In genomic region chr1:42431514-42431913, GRCh38 we compare ENCODE assay signal across 19 cellular contexts. TPM values are rescaled to one million over a fixed set of nuclear protein-coding genes. Genes with fewer than 3 reads are reported as not detected.
A peak's percentile ranks its signal among the peaks of the same experiment; 100 is the strongest.
DNase-seq lines count a peak whose midpoint lies in the region; ATAC-seq, FAIRE-seq and TF ChIP-seq lines count a peak whose summit lies in the region.
"Had no signal": no experiment of that assay in that cellular context is flagged by ENCODE, and none has a peak within 500 bp of the region (broad histone marks: within the 10 kb centered on the region; RNA-seq: fewer than 3 reads in every experiment).

No MANE protein-coding gene starts in this region.

- no TSS peak for BruUV-seq in HepG2 (replicated peaks; lab: Mats Ljungman, UMichigan)

- no peaks in the 10 kb centered on the region for H3K27me3 ChIP-seq in HepG2 (ENCODE audit: control insufficient read depth in 1 of 2, insufficient read depth in 2 of 2, low read length in 2 of 2)
- no peaks in the 10 kb centered on the region for H3K27me3 ChIP-seq in pancreas
- H3K27me3 ChIP-seq in left lung = no peaks in the 10 kb centered on the region

- no peaks in the 10 kb centered on the region for H3K79me2 ChIP-seq in HepG2 (ENCODE audit: insufficient read depth, low read length)

- CTCF ChIA-PET in HepG2 (lab: Yijun Ruan, JAX; ENCODE audit: low intra/inter-chr PET ratio, low total read pairs) = no interaction called here
- CTCF ChIA-PET in activated CD4-positive, alpha-beta memory T cell treated with anti-CD3 and anti-CD28 coated beads for 36 hours (lab: Charles Lee) = no interaction called here

- POLR2A ChIA-PET in HepG2 (lab: Yijun Ruan, JAX) = no interaction called here
- POLR2A ChIA-PET in activated CD4-positive, alpha-beta memory T cell treated with anti-CD3 and anti-CD28 coated beads for 36 hours (lab: Charles Lee) = no interaction called here

- DNase-seq in DMS153 (lab: John Stamatoyannopoulos, UW) (peak; percentile 22), DMS153 treated with DMSO at 0.1 percent for 48 hours (lab: John Stamatoyannopoulos, UW; ENCODE audit: unreplicated experiment) (no peak), HepG2 (ENCODE audit: low spot score) (peak; percentile 35), pancreas (no peak), germinal center (ENCODE audit: low spot score) (no peak), DMS 273 treated with DMSO at 0.1 percent for 48 hours (lab: John Stamatoyannopoulos, UW) (no peak), left lung (no peak)
- no peak for DNase-seq in activated CD4-positive, alpha-beta memory T cell treated with anti-CD3 and anti-CD28 coated beads for 36 hours
- DNase-seq: CD8-positive, alpha-beta T cell; DMS79 treated with DMSO at 0.1 percent for 48 hours; EL; H7 had no signal

- H3K4me3 ChIP-seq in HepG2 (replicated peaks in 1 of 3; ENCODE audit: insufficient read depth in 1 of 3, low read depth in 2 of 3, low read length in 3 of 3) (0 out of 6 replicates have a peak overlapping the region, but pooled peaks of 1 of the 3 experiments have one; percentile 5), pancreas (no peak overlapping the region), left lung (no peak overlapping the region)
- H3K4me3 ChIP-seq: GM23338, K562 had no signal

- H3K4me1 Mint-ChIP-seq in activated CD4-positive, alpha-beta memory T cell treated with anti-CD3 and anti-CD28 coated beads for 36 hours (ENCODE audit: low read depth) = no peaks in the 10 kb centered on the region
- H3K4me1 Mint-ChIP-seq: CD14-positive monocyte had no signal

- H3K4me3 Mint-ChIP-seq in activated CD4-positive, alpha-beta memory T cell treated with anti-CD3 and anti-CD28 coated beads for 36 hours = no peak overlapping the region
- H3K4me3 Mint-ChIP-seq: CD14-positive monocyte; CD8-positive, alpha-beta T cell; GM23338 had no signal

- H3K27ac ChIP-seq in HepG2 (ENCODE audit: extremely low read length, insufficient read depth, low read length) (no peak overlapping the region), pancreas (no peak overlapping the region), left lung (no peak overlapping the region)
- H3K27ac ChIP-seq: 22Rv1 had no signal

- no peaks in the 10 kb centered on the region for H4K20me1 ChIP-seq in HepG2 (ENCODE audit: insufficient read depth, low read length)

- no peaks in the 10 kb centered on the region for H3K9me3 Mint-ChIP-seq in activated CD4-positive, alpha-beta memory T cell treated with anti-CD3 and anti-CD28 coated beads for 36 hours
- H3K9me3 Mint-ChIP-seq: CD8-positive, alpha-beta T cell; GM23338 had no signal

- no peak overlapping the region for H3K9ac ChIP-seq in HepG2 (ENCODE audit: insufficient read depth, low read depth, low read length)

- no peak overlapping the region for H3K27ac Mint-ChIP-seq in activated CD4-positive, alpha-beta memory T cell treated with anti-CD3 and anti-CD28 coated beads for 36 hours
- H3K27ac Mint-ChIP-seq: CD14-positive monocyte; CD8-positive, alpha-beta T cell; GM23338 had no signal

- intact Hi-C loops in HepG2 (cut with micrococcal nuclease; ENCODE audit: unreplicated experiment) = no loop called here
- intact Hi-C loops in pancreas (cut with DNase I) = no loop called here
- intact Hi-C loops in activated CD4-positive, alpha-beta memory T cell treated with anti-CD3 and anti-CD28 coated beads for 36 hours (cut with micrococcal nuclease) = no loop called here
- intact Hi-C loops in left lung (cut with DNase I) = no loop called here

- H3K9me3 ChIP-seq in HepG2 (ENCODE audit: low read length) (no peaks in the 10 kb centered on the region), pancreas (no peaks in the 10 kb centered on the region), left lung (no peaks in the 10 kb centered on the region)

- H2AFZ ChIP-seq in HepG2 (ENCODE audit: low read length) = no peak overlapping the region
- H2AFZ ChIP-seq: GM23338 had no signal

- TF ChIP-seq CTCF in HepG2 (CRISPR knock-in tag; IDR thresholded peaks at IDR 0.05) (no peak), pancreas (IDR thresholded peaks at IDR 0.05) (no peak), left lung (IDR thresholded peaks at IDR 0.05) (no peak)

- TF ChIP-seq POLR2A in HepG2 (IDR thresholded peaks at IDR 0.05; ENCODE audit: insufficient read depth in 1 of 2, low read depth in 2 of 2, low read length in 2 of 2) = no peak

- no peaks in the 10 kb centered on the region for H3K27me3 Mint-ChIP-seq in activated CD4-positive, alpha-beta memory T cell treated with anti-CD3 and anti-CD28 coated beads for 36 hours

- H3K4me1 ChIP-seq in HepG2 (ENCODE audit: insufficient read depth, low read length) = peaks cover 42% of the 10 kb centered on the region
- H3K4me1 ChIP-seq in pancreas = no peaks in the 10 kb centered on the region
- no peaks in the 10 kb centered on the region for H3K4me1 ChIP-seq in left lung

- in situ Hi-C loops in HepG2 (cut with HindIII; ENCODE audit: extremely low pct_ligation_motif_present, low pct_unique_long_range_greater_than_20kb) = no loop called here

- FAIRE-seq in HepG2 (lab: Jason Lieb, UNC) (peak; percentile 55), pancreas (lab: Jason Lieb, UNC) (peak; percentile 23)
- FAIRE-seq: G401.6, GM12891, HTR-8/SVneo, K562 had no signal

- ATAC-seq in HepG2 (peak; percentile 82), pancreas (no peak), left lung (no peak)
- ATAC-seq: CD8-positive, alpha-beta T cell; GM23338; K562 had no signal

- peak in 1 of 2 experiments; percentile 37; a peak in 1 of 4 replicates for TF ChIP-seq EP300 in HepG2 (IDR thresholded peaks at IDR 0.05; ENCODE audit: low read depth in 2 of 2, low read length in 2 of 2)
- peak; percentile 29; the same call in 1 of the 2 replicates for TF ChIP-seq EP300 in HepG2 (CRISPR knock-in tag; IDR thresholded peaks at IDR 0.05; ENCODE audit: borderline replicate concordance)

- 12% methylated on average over 3 of the region's 3 CpGs for WGBS in HepG2 (ENCODE audit: low lambda C conversion rate)
- WGBS in pancreas, 2 donors = 69 to 82% methylated on average over 3 of the region's 3 CpGs

- TF ChIP-seq RAD21 in HepG2 (CRISPR knock-in tag; IDR thresholded peaks at IDR 0.05) = no peak

- H3K4me2 ChIP-seq in HepG2 (ENCODE audit: low read depth, low read length) = peak overlapping the region; percentile 46
- H3K4me2 ChIP-seq: GM23338 had no signal

- no peaks in the 10 kb centered on the region for H3K36me3 Mint-ChIP-seq in activated CD4-positive, alpha-beta memory T cell treated with anti-CD3 and anti-CD28 coated beads for 36 hours
- H3K36me3 Mint-ChIP-seq: CD14-positive monocyte; CD8-positive, alpha-beta T cell had no signal

- H3K36me3 ChIP-seq in HepG2 (replicated peaks in 1 of 2; ENCODE audit: control insufficient read depth in 1 of 2, insufficient read depth in 2 of 2, low read length in 2 of 2) = no peaks in the 10 kb centered on the region
- H3K36me3 ChIP-seq in pancreas = no peaks in the 10 kb centered on the region
- no peaks in the 10 kb centered on the region for H3K36me3 ChIP-seq in left lung

RNA-seq across cellular contexts. Expression of gene ZMYND12, which starts 24.3 kb away (rescaled TPM):
- total RNA-seq in HepG2 (2016; rRNA removed; fragmentation: Illumina TruSeq; extraction: Trizol) (0.13 TPM in 1 of 2 replicates, not detected in the other), pancreas (1 to 10 TPM; 1.0 to 2.8 (median 1.7) TPM), left lung (1 to 10 TPM; 2.4 to 3.8 TPM)
- total RNA-seq in HepG2 (2016; cell fraction: cytosol; rRNA removed; fragmentation: Illumina TruSeq; extraction: Trizol; ENCODE audit: low read depth) = 0.18 and 0.51 TPM in 2 replicates
- 0.42 and 0.45 TPM in 2 replicates for total RNA-seq in HepG2 (2016; cell fraction: insoluble cytoplasmic fraction; rRNA removed; fragmentation: Illumina TruSeq; extraction: Trizol)
- total RNA-seq in HepG2 (2016; cell fraction: membrane; rRNA removed; fragmentation: Illumina TruSeq; extraction: Trizol) = 0.21 and 0.65 TPM in 2 replicates
- not detected in 2 replicates for total RNA-seq in HepG2 (2016; cell fraction: nucleus; rRNA removed; fragmentation: Illumina TruSeq; extraction: Trizol)
- polyA plus RNA-seq in HepG2 (2011; rRNA removed) (0.29 and 0.71 TPM in 2 replicates), pancreas (1 to 10 TPM; 1.1 to 1.7 TPM)
- 0.16 and 0.18 TPM in 2 replicates for polyA plus RNA-seq in HepG2 (2011; cell fraction: cytosol; rRNA removed)
- 0.23 TPM in 1 of 2 replicates, not detected in the other for polyA plus RNA-seq in HepG2 (2011; cell fraction: nucleus; rRNA removed)
- 0.15 and 0.20 TPM in 2 replicates for polyA plus RNA-seq in HepG2 (2012)
- 0.19 TPM in 1 of 2 replicates, not detected in the other for polyA plus RNA-seq in HepG2 (2016; cell fraction: cytosol; fragmentation: Illumina TruSeq; extraction: Trizol; ENCODE audit: low read depth)
- 0.37 and 0.66 TPM in 2 replicates for polyA plus RNA-seq in HepG2 (2016; cell fraction: insoluble cytoplasmic fraction; fragmentation: Illumina TruSeq; extraction: Trizol; ENCODE audit: low read depth)
- polyA plus RNA-seq in HepG2 (2016; cell fraction: membrane; fragmentation: Illumina TruSeq; extraction: Trizol; ENCODE audit: low read depth) = 0.17 and 0.34 TPM in 2 replicates
- polyA plus RNA-seq in HepG2 (2016; cell fraction: nucleus; fragmentation: Illumina TruSeq; extraction: Trizol; ENCODE audit: insufficient read depth, low read depth) = 0.44 TPM in 1 of 2 replicates, not detected in the other
- polyA minus RNA-seq in HepG2 (2011; rRNA and poly(A)+ RNA removed; ENCODE audit: low replicate concordance) = not detected in 2 replicates
- polyA minus RNA-seq in HepG2 (2011; cell fraction: cytosol; rRNA and poly(A)+ RNA removed) = not detected in 2 replicates
- polyA minus RNA-seq in HepG2 (2011; cell fraction: nucleus; rRNA and poly(A)+ RNA removed) = 0.77 and 0.87 TPM in 2 replicates
- 1 to 10 TPM in 1 of 2 experiments, under 1 TPM in 1; 0.97 to 1.3 TPM for total RNA-seq in activated CD4-positive, alpha-beta memory T cell treated with anti-CD3 and anti-CD28 coated beads for 36 hours
- total RNA-seq: K562 had no signal
- polyA plus RNA-seq: K562 had no signal

RNA-seq across cellular contexts. Expression of gene PPCS, which starts 24.8 kb away (rescaled TPM):
- total RNA-seq in HepG2 (2016; rRNA removed; fragmentation: Illumina TruSeq; extraction: Trizol) = 38.9 and 51.0 TPM in 2 replicates
- 12.3 and 12.7 TPM in 2 replicates for total RNA-seq in HepG2 (2016; cell fraction: cytosol; rRNA removed; fragmentation: Illumina TruSeq; extraction: Trizol; ENCODE audit: low read depth)
- 38.3 and 49.7 TPM in 2 replicates for total RNA-seq in HepG2 (2016; cell fraction: insoluble cytoplasmic fraction; rRNA removed; fragmentation: Illumina TruSeq; extraction: Trizol)
- total RNA-seq in HepG2 (2016; cell fraction: membrane; rRNA removed; fragmentation: Illumina TruSeq; extraction: Trizol) = 27.0 and 27.1 TPM in 2 replicates
- total RNA-seq in HepG2 (2016; cell fraction: nucleus; rRNA removed; fragmentation: Illumina TruSeq; extraction: Trizol) = 23.3 and 25.2 TPM in 2 replicates
- 13.4 and 14.5 TPM in 2 replicates for polyA plus RNA-seq in HepG2 (2011; rRNA removed)
- 17.1 and 38.8 TPM in 2 replicates for polyA plus RNA-seq in HepG2 (2011; cell fraction: cytosol; rRNA removed)
- polyA plus RNA-seq in HepG2 (2011; cell fraction: nucleus; rRNA removed) = 42.9 and 45.6 TPM in 2 replicates
- polyA plus RNA-seq in HepG2 (2012) = 20.9 and 33.5 TPM in 2 replicates
- polyA plus RNA-seq in HepG2 (2016; cell fraction: cytosol; fragmentation: Illumina TruSeq; extraction: Trizol; ENCODE audit: low read depth) = 13.5 and 16.3 TPM in 2 replicates
- polyA plus RNA-seq in HepG2 (2016; cell fraction: insoluble cytoplasmic fraction; fragmentation: Illumina TruSeq; extraction: Trizol; ENCODE audit: low read depth) = 52.5 and 57.6 TPM in 2 replicates
- polyA plus RNA-seq in HepG2 (2016; cell fraction: membrane; fragmentation: Illumina TruSeq; extraction: Trizol; ENCODE audit: low read depth) = 21.2 and 23.0 TPM in 2 replicates
- 34.2 and 34.7 TPM in 2 replicates for polyA plus RNA-seq in HepG2 (2016; cell fraction: nucleus; fragmentation: Illumina TruSeq; extraction: Trizol; ENCODE audit: insufficient read depth, low read depth)
- 18.4 and 22.8 TPM in 2 replicates for polyA minus RNA-seq in HepG2 (2011; rRNA and poly(A)+ RNA removed; ENCODE audit: low replicate concordance)
- 8.9 and 11.3 TPM in 2 replicates for polyA minus RNA-seq in HepG2 (2011; cell fraction: cytosol; rRNA and poly(A)+ RNA removed)
- polyA minus RNA-seq in HepG2 (2011; cell fraction: nucleus; rRNA and poly(A)+ RNA removed) = 17.1 and 19.1 TPM in 2 replicates
- 10 to 100 TPM; 25.5 to 40.7 (median 34.4) TPM for total RNA-seq in pancreas
- polyA plus RNA-seq in pancreas = 10 to 100 TPM; 54.9 to 62.3 TPM
- total RNA-seq in activated CD4-positive, alpha-beta memory T cell treated with anti-CD3 and anti-CD28 coated beads for 36 hours = 10 to 100 TPM; 50.8 to 52.3 TPM
- 10 to 100 TPM; 59.0 to 60.0 TPM for total RNA-seq in left lung

RNA-seq across cellular contexts. Expression of gene CCDC30, which starts 31.6 kb away (rescaled TPM):
- total RNA-seq in HepG2 (2016; rRNA removed; fragmentation: Illumina TruSeq; extraction: Trizol) (0.77 and 1.2 TPM in 2 replicates), pancreas (1 to 10 TPM; 2.0 to 5.6 (median 3.2) TPM), left lung (1 to 10 TPM; 4.5 to 6.8 TPM)
- 0.26 and 0.91 TPM in 2 replicates for total RNA-seq in HepG2 (2016; cell fraction: cytosol; rRNA removed; fragmentation: Illumina TruSeq; extraction: Trizol; ENCODE audit: low read depth)
- total RNA-seq in HepG2 (2016; cell fraction: insoluble cytoplasmic fraction; rRNA removed; fragmentation: Illumina TruSeq; extraction: Trizol) = 0.56 and 0.84 TPM in 2 replicates
- 0.48 and 0.74 TPM in 2 replicates for total RNA-seq in HepG2 (2016; cell fraction: membrane; rRNA removed; fragmentation: Illumina TruSeq; extraction: Trizol)
- total RNA-seq in HepG2 (2016; cell fraction: nucleus; rRNA removed; fragmentation: Illumina TruSeq; extraction: Trizol) = 1.5 and 2.3 TPM in 2 replicates
- polyA plus RNA-seq in HepG2 (2011; rRNA removed) (0.25 and 0.29 TPM in 2 replicates), pancreas (1 to 10 TPM; 2.2 to 3.5 TPM)
- polyA plus RNA-seq in HepG2 (2011; cell fraction: cytosol; rRNA removed) = 0.17 and 0.37 TPM in 2 replicates
- 0.76 and 1.2 TPM in 2 replicates for polyA plus RNA-seq in HepG2 (2011; cell fraction: nucleus; rRNA removed)
- polyA plus RNA-seq in HepG2 (2012) = 0.66 and 1.2 TPM in 2 replicates
- 0.37 and 1.2 TPM in 2 replicates for polyA plus RNA-seq in HepG2 (2016; cell fraction: cytosol; fragmentation: Illumina TruSeq; extraction: Trizol; ENCODE audit: low read depth)
- polyA plus RNA-seq in HepG2 (2016; cell fraction: insoluble cytoplasmic fraction; fragmentation: Illumina TruSeq; extraction: Trizol; ENCODE audit: low read depth) = 0.90 and 1.1 TPM in 2 replicates
- 0.55 and 1.2 TPM in 2 replicates for polyA plus RNA-seq in HepG2 (2016; cell fraction: membrane; fragmentation: Illumina TruSeq; extraction: Trizol; ENCODE audit: low read depth)
- 4.6 and 5.3 TPM in 2 replicates for polyA plus RNA-seq in HepG2 (2016; cell fraction: nucleus; fragmentation: Illumina TruSeq; extraction: Trizol; ENCODE audit: insufficient read depth, low read depth)
- 0.50 and 1.3 TPM in 2 replicates for polyA minus RNA-seq in HepG2 (2011; rRNA and poly(A)+ RNA removed; ENCODE audit: low replicate concordance)
- polyA minus RNA-seq in HepG2 (2011; cell fraction: cytosol; rRNA and poly(A)+ RNA removed) = 0.89 TPM in 1 of 2 replicates, not detected in the other
- polyA minus RNA-seq in HepG2 (2011; cell fraction: nucleus; rRNA and poly(A)+ RNA removed) = 3.7 and 5.3 TPM in 2 replicates
- total RNA-seq in activated CD4-positive, alpha-beta memory T cell treated with anti-CD3 and anti-CD28 coated beads for 36 hours = 1 to 10 TPM; 1.5 to 2.3 TPM

RNA-seq across cellular contexts. Expression of gene RIMKLA, which starts 50.9 kb away (rescaled TPM):
- total RNA-seq in HepG2 (2016; rRNA removed; fragmentation: Illumina TruSeq; extraction: Trizol) (2.5 and 4.1 TPM in 2 replicates), pancreas (1 to 10 TPM; 1.2 to 2.6 (median 2.1) TPM), left lung (10 to 100 TPM in 1 of 2 donors, 1 to 10 TPM in 1; 7.8 to 11.4 TPM)
- 1.2 and 1.5 TPM in 2 replicates for total RNA-seq in HepG2 (2016; cell fraction: cytosol; rRNA removed; fragmentation: Illumina TruSeq; extraction: Trizol; ENCODE audit: low read depth)
- 2.2 and 3.3 TPM in 2 replicates for total RNA-seq in HepG2 (2016; cell fraction: insoluble cytoplasmic fraction; rRNA removed; fragmentation: Illumina TruSeq; extraction: Trizol)
- 3.9 and 4.5 TPM in 2 replicates for total RNA-seq in HepG2 (2016; cell fraction: membrane; rRNA removed; fragmentation: Illumina TruSeq; extraction: Trizol)
- 1.4 and 1.6 TPM in 2 replicates for total RNA-seq in HepG2 (2016; cell fraction: nucleus; rRNA removed; fragmentation: Illumina TruSeq; extraction: Trizol)
- polyA plus RNA-seq in HepG2 (2011; rRNA removed) (2.8 and 3.8 TPM in 2 replicates), pancreas (under 1 TPM; 0.27 to 0.47 TPM)
- polyA plus RNA-seq in HepG2 (2011; cell fraction: cytosol; rRNA removed) = 2.7 and 2.9 TPM in 2 replicates
- polyA plus RNA-seq in HepG2 (2011; cell fraction: nucleus; rRNA removed) = 0.90 and 2.2 TPM in 2 replicates
- 2.4 and 5.1 TPM in 2 replicates for polyA plus RNA-seq in HepG2 (2012)
- polyA plus RNA-seq in HepG2 (2016; cell fraction: cytosol; fragmentation: Illumina TruSeq; extraction: Trizol; ENCODE audit: low read depth) = 3.5 and 4.4 TPM in 2 replicates
- 1.6 and 2.1 TPM in 2 replicates for polyA plus RNA-seq in HepG2 (2016; cell fraction: insoluble cytoplasmic fraction; fragmentation: Illumina TruSeq; extraction: Trizol; ENCODE audit: low read depth)
- polyA plus RNA-seq in HepG2 (2016; cell fraction: membrane; fragmentation: Illumina TruSeq; extraction: Trizol; ENCODE audit: low read depth) = 5.1 and 6.0 TPM in 2 replicates
- polyA plus RNA-seq in HepG2 (2016; cell fraction: nucleus; fragmentation: Illumina TruSeq; extraction: Trizol; ENCODE audit: insufficient read depth, low read depth) = 0.63 and 2.0 TPM in 2 replicates
- polyA minus RNA-seq in HepG2 (2011; rRNA and poly(A)+ RNA removed; ENCODE audit: low replicate concordance) = 0.72 and 5.6 TPM in 2 replicates
- 2.1 and 2.6 TPM in 2 replicates for polyA minus RNA-seq in HepG2 (2011; cell fraction: cytosol; rRNA and poly(A)+ RNA removed)
- polyA minus RNA-seq in HepG2 (2011; cell fraction: nucleus; rRNA and poly(A)+ RNA removed) = 2.5 and 3.0 TPM in 2 replicates
- 1 to 10 TPM; 3.0 to 3.2 TPM for total RNA-seq in activated CD4-positive, alpha-beta memory T cell treated with anti-CD3 and anti-CD28 coated beads for 36 hours
- polyA plus RNA-seq: CD14-positive monocyte, K562 had no signal

Comparison
In these comparisons a context has a peak if more than half of its experiments do, and no peak if none do; other contexts are left out.
1. DNase-seq: peak in DMS153 (single experiment) and HepG2 (single experiment); none in DMS153 treated with DMSO at 0.1 percent for 48 hours (single experiment), pancreas (0 of 6), activated CD4-positive, alpha-beta memory T cell treated with anti-CD3 and anti-CD28 coated beads for 36 hours (single experiment), germinal center (single experiment), DMS 273 treated with DMSO at 0.1 percent for 48 hours (single experiment) and left lung (0 of 2).